In genomic region chr11:469684-470667, GRCh38 we compare ENCODE assay signal across 1 cellular context.
TF ChIP-seq lines count a peak whose summit lies in the region.

No MANE protein-coding gene starts in this region.

TF ChIP-seq in HepG2, 621 proteins besides CTCF, POLR2A, EP300 and RAD21 (continued from another document and continues in another):
- no peak; the same call in 1 of the 2 replicates for TF ChIP-seq ZC3H4 (CRISPR knock-in tag; IDR thresholded peaks at IDR 0.05; ENCODE audit: borderline replicate concordance)
- no peak for TF ChIP-seq MBD4 (IDR thresholded peaks at IDR 0.05; ENCODE audit: borderline replicate concordance, low read length)
- TF ChIP-seq HOXA7 (CRISPR knock-in tag; IDR thresholded peaks at IDR 0.05) = no peak
- TF ChIP-seq BRCA1 (CRISPR knock-in tag; IDR thresholded peaks at IDR 0.05) = peak; percentile 39; the same call in 1 of the 2 replicates
- no peak for TF ChIP-seq SMARCE1 (IDR thresholded peaks at IDR 0.05; ENCODE audit: borderline replicate concordance)
- no peak for TF ChIP-seq ZNF451 (CRISPR knock-in tag; IDR thresholded peaks at IDR 0.05)
- TF ChIP-seq ZNF557 (CRISPR knock-in tag; IDR thresholded peaks at IDR 0.05) = 0 out of 2 replicates have a peak, but pooled peaks have one; percentile 37
- TF ChIP-seq, protein P1, sequence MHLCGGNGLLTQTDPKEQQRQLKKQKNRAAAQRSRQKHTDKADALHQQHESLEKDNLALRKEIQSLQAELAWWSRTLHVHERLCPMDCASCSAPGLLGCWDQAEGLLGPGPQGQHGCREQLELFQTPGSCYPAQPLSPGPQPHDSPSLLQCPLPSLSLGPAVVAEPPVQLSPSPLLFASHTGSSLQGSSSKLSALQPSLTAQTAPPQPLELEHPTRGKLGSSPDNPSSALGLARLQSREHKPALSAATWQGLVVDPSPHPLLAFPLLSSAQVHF (CRISPR knock-in tag; IDR thresholded peaks at IDR 0.05) = no peak
- TF ChIP-seq ZNF275 (CRISPR knock-in tag; IDR thresholded peaks at IDR 0.05; ENCODE audit: borderline replicate concordance) = 0 out of 2 replicates have a peak, but pooled peaks have one; percentile 18
- peak; percentile 61; the same call in 1 of the 2 replicates for TF ChIP-seq NFKB2 (CRISPR knock-in tag; IDR thresholded peaks at IDR 0.05; ENCODE audit: borderline replicate concordance)
- TF ChIP-seq, protein P2, sequence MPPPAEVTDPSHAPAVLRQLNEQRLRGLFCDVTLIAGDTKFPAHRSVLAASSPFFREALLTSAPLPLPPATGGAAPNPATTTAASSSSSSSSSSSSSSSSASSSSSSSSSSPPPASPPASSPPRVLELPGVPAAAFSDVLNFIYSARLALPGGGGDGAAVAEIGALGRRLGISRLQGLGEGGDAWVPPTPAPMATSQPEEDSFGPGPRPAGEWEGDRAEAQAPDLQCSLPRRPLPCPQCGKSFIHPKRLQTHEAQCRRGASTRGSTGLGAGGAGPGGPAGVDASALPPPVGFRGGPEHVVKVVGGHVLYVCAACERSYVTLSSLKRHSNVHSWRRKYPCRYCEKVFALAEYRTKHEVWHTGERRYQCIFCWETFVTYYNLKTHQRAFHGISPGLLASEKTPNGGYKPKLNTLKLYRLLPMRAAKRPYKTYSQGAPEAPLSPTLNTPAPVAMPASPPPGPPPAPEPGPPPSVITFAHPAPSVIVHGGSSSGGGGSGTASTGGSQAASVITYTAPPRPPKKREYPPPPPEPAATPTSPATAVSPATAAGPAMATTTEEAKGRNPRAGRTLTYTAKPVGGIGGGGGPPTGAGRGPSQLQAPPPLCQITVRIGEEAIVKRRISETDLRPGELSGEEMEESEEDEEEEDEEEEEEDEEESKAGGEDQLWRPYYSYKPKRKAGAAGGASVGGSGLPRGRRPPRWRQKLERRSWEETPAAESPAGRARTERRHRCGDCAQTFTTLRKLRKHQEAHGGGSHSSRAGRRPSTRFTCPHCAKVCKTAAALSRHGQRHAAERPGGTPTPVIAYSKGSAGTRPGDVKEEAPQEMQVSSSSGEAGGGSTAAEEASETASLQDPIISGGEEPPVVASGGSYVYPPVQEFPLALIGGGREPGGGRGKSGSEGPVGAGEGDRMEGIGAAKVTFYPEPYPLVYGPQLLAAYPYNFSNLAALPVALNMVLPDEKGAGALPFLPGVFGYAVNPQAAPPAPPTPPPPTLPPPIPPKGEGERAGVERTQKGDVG (CRISPR knock-in tag; IDR thresholded peaks at IDR 0.05; ENCODE audit: borderline replicate concordance) = peak; percentile 68; the same call in 1 of the 2 replicates
- peak; percentile 71 for TF ChIP-seq HDAC2 (CRISPR knock-in tag; IDR thresholded peaks at IDR 0.05)
- TF ChIP-seq FOXM1 (CRISPR knock-in tag; IDR thresholded peaks at IDR 0.05) = no peak
- TF ChIP-seq XRCC5 (optimal IDR thresholded peaks at IDR 0.05; ENCODE audit: low read length) = peak; percentile 47
- TF ChIP-seq ZNF232 (CRISPR knock-in tag; IDR thresholded peaks at IDR 0.05; ENCODE audit: borderline replicate concordance) = peak; percentile 43; the same call in 1 of the 2 replicates
- peak; percentile 63 for TF ChIP-seq TAF1 (CRISPR knock-in tag; IDR thresholded peaks at IDR 0.05)
- TF ChIP-seq ZNF549 (CRISPR knock-in tag; IDR thresholded peaks at IDR 0.05) = peak; percentile 85; the same call in 1 of the 2 replicates
- no peak for TF ChIP-seq RORA (CRISPR knock-in tag; IDR thresholded peaks at IDR 0.05)
- peak; percentile 11; the same call in 1 of the 2 replicates for TF ChIP-seq ZNF609 (CRISPR knock-in tag; IDR thresholded peaks at IDR 0.05; ENCODE audit: borderline replicate concordance)
- TF ChIP-seq MIXL1 (CRISPR knock-in tag; IDR thresholded peaks at IDR 0.05) = peak; percentile 38; the same call in 1 of the 2 replicates
- TF ChIP-seq ZBTB33 (CRISPR knock-in tag; IDR thresholded peaks at IDR 0.05) = peak; percentile 75; the same call in 1 of the 2 replicates
- TF ChIP-seq ZNF761 (CRISPR knock-in tag; conservative IDR thresholded peaks at IDR 0.05) = 0 out of 2 replicates have a peak, but pooled peaks have one; percentile 45
- no peak for TF ChIP-seq LCORL (IDR thresholded peaks at IDR 0.05)
- peak; percentile 47; the same call in 1 of the 2 replicates for TF ChIP-seq LCORL (CRISPR knock-in tag; IDR thresholded peaks at IDR 0.05)
- TF ChIP-seq ZNF256 (CRISPR knock-in tag; conservative IDR thresholded peaks at IDR 0.05) = no peak
- no peak for TF ChIP-seq PCBP1 (IDR thresholded peaks at IDR 0.05; ENCODE audit: borderline replicate concordance, low read depth, low read length)
- 0 out of 2 replicates have a peak, but pooled peaks have one; percentile 25 for TF ChIP-seq ZNF264 (CRISPR knock-in tag; IDR thresholded peaks at IDR 0.05)
- TF ChIP-seq, protein P3, sequence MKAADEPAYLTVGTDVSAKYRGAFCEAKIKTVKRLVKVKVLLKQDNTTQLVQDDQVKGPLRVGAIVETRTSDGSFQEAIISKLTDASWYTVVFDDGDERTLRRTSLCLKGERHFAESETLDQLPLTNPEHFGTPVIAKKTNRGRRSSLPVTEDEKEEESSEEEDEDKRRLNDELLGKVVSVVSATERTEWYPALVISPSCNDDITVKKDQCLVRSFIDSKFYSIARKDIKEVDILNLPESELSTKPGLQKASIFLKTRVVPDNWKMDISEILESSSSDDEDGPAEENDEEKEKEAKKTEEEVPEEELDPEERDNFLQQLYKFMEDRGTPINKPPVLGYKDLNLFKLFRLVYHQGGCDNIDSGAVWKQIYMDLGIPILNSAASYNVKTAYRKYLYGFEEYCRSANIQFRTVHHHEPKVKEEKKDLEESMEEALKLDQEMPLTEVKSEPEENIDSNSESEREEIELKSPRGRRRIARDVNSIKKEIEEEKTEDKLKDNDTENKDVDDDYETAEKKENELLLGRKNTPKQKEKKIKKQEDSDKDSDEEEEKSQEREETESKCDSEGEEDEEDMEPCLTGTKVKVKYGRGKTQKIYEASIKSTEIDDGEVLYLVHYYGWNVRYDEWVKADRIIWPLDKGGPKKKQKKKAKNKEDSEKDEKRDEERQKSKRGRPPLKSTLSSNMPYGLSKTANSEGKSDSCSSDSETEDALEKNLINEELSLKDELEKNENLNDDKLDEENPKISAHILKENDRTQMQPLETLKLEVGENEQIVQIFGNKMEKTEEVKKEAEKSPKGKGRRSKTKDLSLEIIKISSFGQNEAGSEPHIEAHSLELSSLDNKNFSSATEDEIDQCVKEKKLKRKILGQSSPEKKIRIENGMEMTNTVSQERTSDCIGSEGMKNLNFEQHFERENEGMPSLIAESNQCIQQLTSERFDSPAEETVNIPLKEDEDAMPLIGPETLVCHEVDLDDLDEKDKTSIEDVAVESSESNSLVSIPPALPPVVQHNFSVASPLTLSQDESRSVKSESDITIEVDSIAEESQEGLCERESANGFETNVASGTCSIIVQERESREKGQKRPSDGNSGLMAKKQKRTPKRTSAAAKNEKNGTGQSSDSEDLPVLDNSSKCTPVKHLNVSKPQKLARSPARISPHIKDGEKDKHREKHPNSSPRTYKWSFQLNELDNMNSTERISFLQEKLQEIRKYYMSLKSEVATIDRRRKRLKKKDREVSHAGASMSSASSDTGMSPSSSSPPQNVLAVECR (CRISPR knock-in tag; IDR thresholded peaks at IDR 0.05; ENCODE audit: borderline replicate concordance) = peak; percentile 74; the same call in 1 of the 2 replicates
- TF ChIP-seq, protein P4, sequence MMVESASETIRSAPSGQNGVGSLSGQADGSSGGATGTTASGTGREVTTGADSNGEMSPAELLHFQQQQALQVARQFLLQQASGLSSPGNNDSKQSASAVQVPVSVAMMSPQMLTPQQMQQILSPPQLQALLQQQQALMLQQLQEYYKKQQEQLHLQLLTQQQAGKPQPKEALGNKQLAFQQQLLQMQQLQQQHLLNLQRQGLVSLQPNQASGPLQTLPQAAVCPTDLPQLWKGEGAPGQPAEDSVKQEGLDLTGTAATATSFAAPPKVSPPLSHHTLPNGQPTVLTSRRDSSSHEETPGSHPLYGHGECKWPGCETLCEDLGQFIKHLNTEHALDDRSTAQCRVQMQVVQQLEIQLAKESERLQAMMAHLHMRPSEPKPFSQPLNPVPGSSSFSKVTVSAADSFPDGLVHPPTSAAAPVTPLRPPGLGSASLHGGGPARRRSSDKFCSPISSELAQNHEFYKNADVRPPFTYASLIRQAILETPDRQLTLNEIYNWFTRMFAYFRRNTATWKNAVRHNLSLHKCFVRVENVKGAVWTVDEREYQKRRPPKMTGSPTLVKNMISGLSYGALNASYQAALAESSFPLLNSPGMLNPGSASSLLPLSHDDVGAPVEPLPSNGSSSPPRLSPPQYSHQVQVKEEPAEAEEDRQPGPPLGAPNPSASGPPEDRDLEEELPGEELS (CRISPR knock-in tag; IDR thresholded peaks at IDR 0.05) = peak; percentile 75
- TF ChIP-seq HMGXB3 (CRISPR knock-in tag; IDR thresholded peaks at IDR 0.05; ENCODE audit: borderline replicate concordance) = 0 out of 2 replicates have a peak, but pooled peaks have one; percentile 33
- TF ChIP-seq TBX2 (CRISPR knock-in tag; IDR thresholded peaks at IDR 0.05; ENCODE audit: borderline replicate concordance) = peak; percentile 53; the same call in 1 of the 2 replicates
- no peak for TF ChIP-seq GABPA (IDR thresholded peaks at IDR 0.05; ENCODE audit: low read depth, low read length)
- TF ChIP-seq GABPA (CRISPR knock-in tag; IDR thresholded peaks at IDR 0.05; ENCODE audit: low read depth) = peak; percentile 80
- peak; percentile 44; the same call in 1 of the 2 replicates for TF ChIP-seq SPEN (CRISPR knock-in tag; IDR thresholded peaks at IDR 0.05; ENCODE audit: low read depth)
